ENCODE assay signal across 2 cellular contexts in genomic region chr19:688992-689391, GRCh38.
A peak's percentile ranks its signal among the peaks of the same experiment; 100 is the strongest.
TF ChIP-seq lines count a peak whose summit lies in the region.

No MANE protein-coding gene starts in this region.

TF ChIP-seq in HEK293, 187 proteins besides CTCF, POLR2A, EP300 and RAD21:
- no peak for TF ChIP-seq ZNF121 (tag by site-specific recombination; IDR thresholded peaks at IDR 0.05)
- TF ChIP-seq ZNF10 (tag by site-specific recombination; IDR thresholded peaks at IDR 0.05) = peak; percentile 99

TF ChIP-seq in K562, 482 proteins besides CTCF, POLR2A, EP300 and RAD21:
- TF ChIP-seq ZNF347 (CRISPR knock-in tag; IDR thresholded peaks at IDR 0.05; ENCODE audit: low read depth) (no peak), ZNF134 (CRISPR knock-in tag; conservative IDR thresholded peaks at IDR 0.05) (peak; percentile 73)
